ENCODE assay signal across 32 cellular contexts in genomic region chr11:27410301-27410700, GRCh38.
"Had no signal": no experiment of that assay in that cellular context is flagged by ENCODE, and none has a peak within 500 bp of the region (broad histone marks: within the 10 kb centered on the region; RNA-seq: fewer than 3 reads in every experiment).

No MANE protein-coding gene starts in this region.

- H3K27ac Mint-ChIP-seq: activated CD4-positive, alpha-beta memory T cell treated with anti-CD3 and anti-CD28 coated beads, Interleukin-2, amount 10 ng/mL, durations not matched to agents 7 days and 5 days; activated CD4-positive, alpha-beta T cell treated with anti-CD3 and anti-CD28 coated beads for 36 hours; activated CD4-positive, alpha-beta T cell treated with anti-CD3 and anti-CD28 coated beads, Interleukin-2, amount 10 ng/mL, durations not matched to agents 7 days and 5 days; activated naive CD4-positive, alpha-beta T cell treated with anti-CD3 and anti-CD28 coated beads, Interleukin-2, amount 10 ng/mL, durations not matched to agents 7 days and 5 days; activated naive CD4-positive, alpha-beta T cell treated with anti-CD3 and anti-CD28 coated beads, Interleukin-2, amount 50 U/mL, for 72 hours; activated naive CD8-positive, alpha-beta T cell treated with anti-CD3 and anti-CD28 coated beads, Interleukin-2, amount 10 ng/mL, durations not matched to agents 7 days and 5 days; activated T-cell treated with anti-CD3 and anti-CD28 coated beads, Interleukin-2, amount 50 U/mL, for 24 hours; activated T-cell treated with anti-CD3 and anti-CD28 coated beads, Interleukin-2, amount 50 U/mL, for 72 hours; effector memory CD8-positive, alpha-beta T cell; T-helper 17 cell; T-helper 2 cell treated with Interferon-gamma antibody and Interleukin-4, amounts not matched to agents 5 μg/mL and 100 μg/mL, for 36 hours had no signal

- ATAC-seq: activated CD4-positive, alpha-beta T cell treated with anti-CD3 and anti-CD28 coated beads for 36 hours; activated naive CD4-positive, alpha-beta T cell treated with anti-CD3 and anti-CD28 coated beads, Interleukin-2, amount 50 U/mL, for 72 hours; activated T-cell treated with anti-CD3 and anti-CD28 coated beads, Interleukin-2, amount 50 U/mL, for 72 hours; effector memory CD8-positive, alpha-beta T cell; foreskin keratinocyte; gastrocnemius medialis; T-helper 17 cell had no signal

- H3K27me3 ChIP-seq: brain microvascular endothelial cell, esophagus muscularis mucosa, foreskin keratinocyte, gastrocnemius medialis, heart left ventricle had no signal

- H3K4me1 Mint-ChIP-seq: activated CD4-positive, alpha-beta memory T cell treated with anti-CD3 and anti-CD28 coated beads, Interleukin-2, amount 10 ng/mL, durations not matched to agents 7 days and 5 days; activated CD4-positive, alpha-beta T cell treated with anti-CD3 and anti-CD28 coated beads for 36 hours; activated CD4-positive, alpha-beta T cell treated with anti-CD3 and anti-CD28 coated beads, Interleukin-2, amount 10 ng/mL, durations not matched to agents 7 days and 5 days; activated naive CD4-positive, alpha-beta T cell treated with anti-CD3 and anti-CD28 coated beads, Interleukin-2, amount 10 ng/mL, durations not matched to agents 7 days and 5 days; activated naive CD8-positive, alpha-beta T cell treated with anti-CD3 and anti-CD28 coated beads, Interleukin-2, amount 10 ng/mL, durations not matched to agents 7 days and 5 days; central memory CD8-positive, alpha-beta T cell; T-helper 17 cell had no signal

- H3K4me3 Mint-ChIP-seq: activated CD4-positive, alpha-beta memory T cell treated with anti-CD3 and anti-CD28 coated beads, Interleukin-2, amount 10 ng/mL, durations not matched to agents 7 days and 5 days; activated CD4-positive, alpha-beta T cell treated with anti-CD3 and anti-CD28 coated beads for 36 hours; activated CD4-positive, alpha-beta T cell treated with anti-CD3 and anti-CD28 coated beads, Interleukin-2, amount 10 ng/mL, durations not matched to agents 7 days and 5 days; activated naive CD4-positive, alpha-beta T cell treated with anti-CD3 and anti-CD28 coated beads, Interleukin-2, amount 10 ng/mL, durations not matched to agents 7 days and 5 days; activated naive CD8-positive, alpha-beta T cell treated with anti-CD3 and anti-CD28 coated beads, Interleukin-2, amount 10 ng/mL, durations not matched to agents 7 days and 5 days; activated T-cell treated with anti-CD3 and anti-CD28 coated beads, Interleukin-2, amount 50 U/mL, for 24 hours; activated T-cell treated with anti-CD3 and anti-CD28 coated beads, Interleukin-2, amount 50 U/mL, for 72 hours; central memory CD8-positive, alpha-beta T cell; effector memory CD8-positive, alpha-beta T cell; T-helper 17 cell; T-helper 2 cell treated with Interferon-gamma antibody and Interleukin-4, amounts not matched to agents 5 μg/mL and 100 μg/mL, for 36 hours had no signal

- DNase-seq: activated CD4-positive, alpha-beta memory T cell treated with anti-CD3 and anti-CD28 coated beads, Interleukin-2, amount 10 ng/mL, durations not matched to agents 7 days and 5 days; activated CD4-positive, alpha-beta T cell treated with anti-CD3 and anti-CD28 coated beads for 36 hours; activated CD4-positive, alpha-beta T cell treated with anti-CD3 and anti-CD28 coated beads, Interleukin-2, amount 10 ng/mL, durations not matched to agents 7 days and 5 days; activated CD4-positive, alpha-beta T cell treated with anti-CD3 and anti-CD28 coated beads, Interleukin-2, amount 50 U/mL, for 4 hours; activated CD4-positive, CD25-positive, alpha-beta regulatory T cell; activated CD4-positive, CD25-positive, alpha-beta regulatory T cell treated with anti-CD3 and anti-CD28 coated beads, Interleukin-2, amount 50 U/mL, for 72 hours; activated CD8-positive, alpha-beta memory T cell treated with anti-CD3 and anti-CD28 coated beads, Interleukin-2, amount 50 U/mL, for 48 hours; activated gamma-delta T cell; activated naive CD4-positive, alpha-beta T cell; activated naive CD4-positive, alpha-beta T cell treated with anti-CD3 and anti-CD28 coated beads, Interleukin-2, amount 10 ng/mL, durations not matched to agents 7 days and 5 days; activated naive CD8-positive, alpha-beta T cell treated with anti-CD3 and anti-CD28 coated beads, Interleukin-2, amount 10 ng/mL, durations not matched to agents 7 days and 5 days; activated T-cell treated with anti-CD3 and anti-CD28 coated beads for 4 hours; activated T-cell treated with anti-CD3 and anti-CD28 coated beads, Interleukin-2, amount 50 U/mL, for 24 hours; activated T-cell treated with anti-CD3 and anti-CD28 coated beads, Interleukin-2, amount 50 U/mL, for 72 hours; amniotic stem cell; anterior cingulate cortex; brain microvascular endothelial cell; dermis blood vessel endothelial cell; effector CD4-positive, alpha-beta T cell; effector memory CD8-positive, alpha-beta T cell; foreskin keratinocyte; gastrocnemius medialis; glutamatergic neuron; heart left ventricle; hypothalamus; T-helper 17 cell; T1000 had no signal

- H3K27me3 Mint-ChIP-seq: activated CD4-positive, alpha-beta T cell treated with anti-CD3 and anti-CD28 coated beads, Interleukin-2, amount 10 ng/mL, durations not matched to agents 7 days and 5 days; activated naive CD4-positive, alpha-beta T cell treated with anti-CD3 and anti-CD28 coated beads, Interleukin-2, amount 10 ng/mL, durations not matched to agents 7 days and 5 days; activated T-cell treated with anti-CD3 and anti-CD28 coated beads, Interleukin-2, amount 50 U/mL, for 24 hours had no signal

- H3K27ac ChIP-seq: brain microvascular endothelial cell, esophagus muscularis mucosa, foreskin keratinocyte, gastrocnemius medialis had no signal

- H3K36me3 ChIP-seq: brain microvascular endothelial cell, esophagus muscularis mucosa, gastrocnemius medialis, heart left ventricle had no signal

- H3K9me3 ChIP-seq: esophagus muscularis mucosa, gastrocnemius medialis, heart left ventricle had no signal

- H3K9me3 Mint-ChIP-seq: activated CD4-positive, alpha-beta memory T cell treated with anti-CD3 and anti-CD28 coated beads, Interleukin-2, amount 10 ng/mL, durations not matched to agents 7 days and 5 days; activated CD4-positive, alpha-beta T cell treated with anti-CD3 and anti-CD28 coated beads, Interleukin-2, amount 10 ng/mL, durations not matched to agents 7 days and 5 days; activated naive CD4-positive, alpha-beta T cell treated with anti-CD3 and anti-CD28 coated beads, Interleukin-2, amount 10 ng/mL, durations not matched to agents 7 days and 5 days; activated naive CD4-positive, alpha-beta T cell treated with anti-CD3 and anti-CD28 coated beads, Interleukin-2, amount 50 U/mL, for 72 hours; activated naive CD8-positive, alpha-beta T cell treated with anti-CD3 and anti-CD28 coated beads, Interleukin-2, amount 10 ng/mL, durations not matched to agents 7 days and 5 days; activated T-cell treated with anti-CD3 and anti-CD28 coated beads, Interleukin-2, amount 50 U/mL, for 24 hours; activated T-cell treated with anti-CD3 and anti-CD28 coated beads, Interleukin-2, amount 50 U/mL, for 72 hours; central memory CD8-positive, alpha-beta T cell; effector memory CD8-positive, alpha-beta T cell; T-helper 2 cell treated with Interferon-gamma antibody and Interleukin-4, amounts not matched to agents 5 μg/mL and 100 μg/mL, for 36 hours had no signal

- H3K4me3 ChIP-seq: coronary artery, esophagus muscularis mucosa, gastrocnemius medialis, heart left ventricle had no signal

- H3K36me3 Mint-ChIP-seq: activated naive CD4-positive, alpha-beta T cell treated with anti-CD3 and anti-CD28 coated beads, Interleukin-2, amount 10 ng/mL, durations not matched to agents 7 days and 5 days; activated naive CD4-positive, alpha-beta T cell treated with anti-CD3 and anti-CD28 coated beads, Interleukin-2, amount 50 U/mL, for 72 hours; activated naive CD8-positive, alpha-beta T cell treated with anti-CD3 and anti-CD28 coated beads, Interleukin-2, amount 10 ng/mL, durations not matched to agents 7 days and 5 days had no signal
